In genomic region chr15:80199869-80200268, GRCh38 we compare ENCODE assay signal across 31 cellular contexts. TPM values are rescaled to one million over a fixed set of nuclear protein-coding genes. Genes with fewer than 3 reads are reported as not detected.
"Had no signal": no experiment of that assay in that cellular context is flagged by ENCODE, and none has a peak within 500 bp of the region (broad histone marks: within the 10 kb centered on the region; RNA-seq: fewer than 3 reads in every experiment).

No MANE protein-coding gene starts in this region.

- H3K36me3 Mint-ChIP-seq: natural killer cell had no signal

- H3K9me3 Mint-ChIP-seq: natural killer cell had no signal

- H3K4me2 ChIP-seq: smooth muscle cell had no signal

- H3K4me3 ChIP-seq: gastrocnemius medialis, lower lobe of right lung, pancreas, smooth muscle cell, thoracic aorta, tibial nerve, upper lobe of left lung had no signal

- DNase-seq: cortex of kidney; effector CD4-positive, alpha-beta T cell; foreskin fibroblast; gastrocnemius medialis; left ventricle myocardium superior; lower lobe of right lung; natural killer cell; occipital lobe; pancreas; retina; stimulated activated CD4-positive, alpha-beta T cell treated with anti-CD3 and anti-CD28 coated beads, Interleukin-12 subunit alpha, Interleukin-12 subunit beta, amount 100 ng/mL, for 4 hours; stimulated activated CD4-positive, alpha-beta T cell treated with anti-CD3 and anti-CD28 coated beads, Interleukin-1b, Interleukin-23, amount 100 ng/mL, for 48 hours; stimulated activated CD4-positive, alpha-beta T cell treated with anti-CD3 and anti-CD28 coated beads, Interleukin-4, amount 100 ng/mL, for 1 hour; stimulated activated CD8-positive, alpha-beta memory T cell treated with anti-CD3 and anti-CD28 coated beads, Interleukin-4, amount 100 ng/mL, for 48 hours; stimulated activated naive CD4-positive, alpha-beta T cell treated with Interleukin-2 at 50 U/mL for 16 hours; upper lobe of left lung had no signal

- H3K9me3 ChIP-seq: gastrocnemius medialis, lower lobe of right lung, pancreas, thoracic aorta, tibial nerve, upper lobe of left lung had no signal

- H3K27me3 ChIP-seq: gastrocnemius medialis, pancreas, tibial nerve, upper lobe of left lung had no signal

- H3K36me3 ChIP-seq: gastrocnemius medialis, lower lobe of right lung, pancreas, thoracic aorta, upper lobe of left lung had no signal

- H3K4me1 Mint-ChIP-seq: natural killer cell had no signal

- H3K4me3 Mint-ChIP-seq: natural killer cell had no signal

- FAIRE-seq: keratinocyte, pancreas, urothelium cell line had no signal

- H3K4me1 ChIP-seq: gastrocnemius medialis, lower lobe of right lung, pancreas, tibial nerve, upper lobe of left lung had no signal

- ATAC-seq: esophagus mucosa, gastrocnemius medialis, left ventricle myocardium superior, lower lobe of right lung, natural killer cell, pancreas, sciatic nerve had no signal

- H3K27ac Mint-ChIP-seq: natural killer cell had no signal

- H3K27ac ChIP-seq: epithelial cell of prostate, gastrocnemius medialis, lower lobe of right lung, pancreas, thoracic aorta, tibial nerve, upper lobe of left lung had no signal

RNA-seq across cellular contexts. Expression of gene CTXND1, which starts 52.1 kb away (rescaled TPM):
- total RNA-seq: chondrocyte, dermis microvascular lymphatic vessel endothelial cell, glomerular endothelial cell, mesenteric fat pad, mononuclear cell, natural killer cell, pulmonary artery endothelial cell, smooth muscle cell had no signal
- polyA plus RNA-seq: keratinocyte, neural cell had no signal
